Comparison of ENCODE assay signal across 38 cellular contexts in the genomic region with DNA sequence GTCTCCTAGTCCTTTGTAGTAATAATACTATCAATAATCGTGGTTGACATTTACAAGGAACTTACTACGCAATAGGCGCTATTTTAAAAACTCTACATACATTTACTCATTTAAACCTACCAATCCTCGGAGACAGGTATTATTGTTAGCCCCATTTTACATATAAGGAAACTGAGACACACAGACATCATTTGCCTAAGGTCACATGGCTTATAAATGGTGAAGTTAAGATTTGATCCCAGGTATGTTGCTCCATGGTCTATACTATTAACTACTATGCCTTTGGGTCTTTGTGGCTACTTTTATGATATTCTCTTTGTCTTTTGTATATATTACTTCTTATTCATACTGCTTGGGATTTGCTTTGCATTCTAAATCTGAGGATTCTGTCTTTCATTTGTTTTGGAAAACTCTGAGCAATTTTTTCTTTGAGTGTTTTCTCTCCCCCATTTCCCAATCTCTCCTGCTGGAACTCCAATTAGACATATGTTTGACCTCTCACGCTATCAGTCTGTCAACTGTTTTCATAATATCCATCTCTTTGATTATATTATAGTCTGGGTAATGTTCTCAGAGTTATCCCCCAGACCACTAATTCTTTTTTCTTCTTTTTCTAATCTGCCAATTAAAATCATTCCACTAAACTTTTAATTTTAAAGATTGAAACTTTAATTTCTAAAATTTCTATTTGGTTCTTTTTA.
"Had no signal": no experiment of that assay in that cellular context is flagged by ENCODE, and none has a peak within 500 bp of the region (broad histone marks: within the 10 kb centered on the region; RNA-seq: fewer than 3 reads in every experiment).

No MANE protein-coding gene starts in this region.

- H3K4me3 ChIP-seq: MG63 had no signal

- H3K27ac ChIP-seq: brain microvascular endothelial cell, RWPE1, WERI-Rb-1 had no signal

- FAIRE-seq: RCC 7860 had no signal

- H3K36me3 ChIP-seq: brain microvascular endothelial cell, WERI-Rb-1 had no signal

- ATAC-seq: activated CD8-positive, alpha-beta memory T cell treated with anti-CD3 and anti-CD28 coated beads, Interleukin-2, amount 10 ng/mL, durations not matched to agents 7 days and 5 days; PC-3; Right ventricle myocardium inferior had no signal

- DNase-seq: activated CD4-positive, alpha-beta memory T cell treated with anti-CD3 and anti-CD28 coated beads, Interleukin-2, amount 10 ng/mL, durations not matched to agents 7 days and 5 days; activated CD4-positive, alpha-beta T cell treated with anti-CD3 and anti-CD28 coated beads for 1 hour; activated CD4-positive, alpha-beta T cell treated with anti-CD3 and anti-CD28 coated beads for 48 hours; activated CD4-positive, CD25-positive, alpha-beta regulatory T cell; activated CD8-positive, alpha-beta memory T cell treated with anti-CD3 and anti-CD28 coated beads for 24 hours; activated CD8-positive, alpha-beta memory T cell treated with anti-CD3 and anti-CD28 coated beads, Interleukin-2, amount 10 ng/mL, durations not matched to agents 7 days and 5 days; activated CD8-positive, alpha-beta memory T cell treated with anti-CD3 and anti-CD28 coated beads, Interleukin-2, amount 50 U/mL, for 48 hours; activated effector memory CD4-positive, alpha-beta T cell treated with anti-CD3 and anti-CD28 coated beads, Interleukin-2, amount 50 U/mL, for 16 hours; activated naive CD4-positive, alpha-beta T cell; activated naive CD4-positive, alpha-beta T cell treated with anti-CD3 and anti-CD28 coated beads, Interleukin-2, amount 50 U/mL, for 16 hours; activated naive CD8-positive, alpha-beta T cell treated with anti-CD3 and anti-CD28 coated beads for 36 hours; activated T-cell treated with anti-CD3 and anti-CD28 coated beads, Interleukin-2, amount 50 U/mL, for 48 hours; amniotic stem cell; aorta; brain microvascular endothelial cell; central memory CD4-positive, alpha-beta T cell; Kasumi-1; KG1; MG63; NCI-H1105; NCI-H1417 treated with DMSO at 0.1 percent for 48 hours; NCI-H1694; NCI-H1930; NCI-H2081 treated with DMSO at 0.1 percent for 48 hours; NCI-H510A; NCI-H526; NCI-H748 treated with DMSO at 0.1 percent for 48 hours; NK-92 treated with Interleukin-12 subunit alpha and Interleukin-12 subunit beta, amount 100 ng/mL, for 24 hours; PC-3; SIG-M5; SW 1271; T-helper 1 cell; T-helper 2 cell; T-helper 9 cell; WERI-Rb-1 had no signal

- H3K27me3 ChIP-seq: brain microvascular endothelial cell, MG63 had no signal
